17 cellular contexts compared by ENCODE assay signal in the genomic region with DNA sequence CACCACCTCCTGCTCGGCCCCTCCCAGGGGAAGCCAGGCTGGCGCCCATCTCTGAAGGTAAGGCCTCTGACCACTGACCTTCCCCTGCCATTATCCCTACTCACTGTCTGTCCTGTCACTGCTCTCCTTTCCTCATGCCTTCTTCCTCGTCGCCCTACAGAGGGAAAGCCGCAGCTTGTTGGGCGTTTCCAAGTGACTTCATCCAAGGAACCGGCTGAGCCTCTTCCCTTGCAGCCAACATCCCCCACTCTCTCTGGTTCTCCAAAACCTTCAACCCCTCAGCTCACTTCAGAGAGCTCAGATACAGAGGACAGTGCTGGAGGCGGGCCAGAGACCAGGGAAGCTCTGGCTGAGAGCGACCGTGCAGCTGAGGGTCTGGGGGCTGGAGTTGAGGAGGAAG. TPM values are rescaled to one million over a fixed set of nuclear protein-coding genes. Genes with fewer than 3 reads are reported as not detected.
DNase-seq lines count a peak whose midpoint lies in the region; ATAC-seq, FAIRE-seq and TF ChIP-seq lines count a peak whose summit lies in the region.
"Had no signal": no experiment of that assay in that cellular context is flagged by ENCODE, and none has a peak within 500 bp of the region (broad histone marks: within the 10 kb centered on the region; RNA-seq: fewer than 3 reads in every experiment).

No MANE protein-coding gene starts in this region.

- no peak for TF ChIP-seq CTCF in brain (conservative IDR thresholded peaks at IDR 0.05)

- intact Hi-C loops in left colon (cut with DNase I, micrococcal nuclease) = no loop called here

- no peak for DNase-seq in activated naive CD8-positive, alpha-beta T cell treated with anti-CD3 and anti-CD28 coated beads, Interleukin-2, amount 50 U/mL, for 24 hours
- DNase-seq in left colon (no peak), HTR-8/SVneo (ENCODE audit: insufficient read length, low spot score) (no peak)
- DNase-seq in stimulated activated effector memory CD8-positive, alpha-beta T cell treated with anti-CD3 and anti-CD28 coated beads, Interleukin-12 subunit alpha, Interleukin-12 subunit beta, amount 100 ng/mL, for 72 hours (ENCODE audit: low spot score in 2 of 2) = no peak
- no peak for DNase-seq in stimulated activated CD4-positive, alpha-beta T cell treated with anti-CD3 and anti-CD28 coated beads, Interleukin-4, amount 100 ng/mL, for 4 hours
- DNase-seq: CD4-positive, CD25-positive, alpha-beta regulatory T cell; DMS79 treated with DMSO at 0.1 percent for 48 hours; GM23248; NCI-H1092; NCI-H1694 treated with DMSO at 0.1 percent for 48 hours; PC-3 had no signal

- H3K27ac Mint-ChIP-seq in activated naive CD8-positive, alpha-beta T cell = no peak overlapping the region
- H3K27ac Mint-ChIP-seq in activated naive CD8-positive, alpha-beta T cell treated with anti-CD3 and anti-CD28 coated beads, Interleukin-2, amount 50 U/mL, for 24 hours = no peak overlapping the region
- H3K27ac Mint-ChIP-seq in brain = peak overlapping the region in 1 of 5 experiments; percentile 14
- H3K27ac Mint-ChIP-seq in stimulated activated effector memory CD8-positive, alpha-beta T cell treated with anti-CD3 and anti-CD28 coated beads, Interleukin-12 subunit alpha, Interleukin-12 subunit beta, amount 100 ng/mL, for 72 hours = peak overlapping the region; percentile 62
- H3K27ac Mint-ChIP-seq: CD4-positive, CD25-positive, alpha-beta regulatory T cell had no signal

- ATAC-seq in activated naive CD8-positive, alpha-beta T cell treated with anti-CD3 and anti-CD28 coated beads, Interleukin-2, amount 50 U/mL, for 24 hours = no peak
- ATAC-seq in left colon (peak; percentile 28), GM21786 (IDR thresholded peaks at IDR 0.05; ENCODE audit: unreplicated experiment) (no peak)
- ATAC-seq in stimulated activated effector memory CD8-positive, alpha-beta T cell treated with anti-CD3 and anti-CD28 coated beads, Interleukin-12 subunit alpha, Interleukin-12 subunit beta, amount 100 ng/mL, for 72 hours = no peak
- ATAC-seq: HCT116, PC-3 had no signal

- H3K36me3 Mint-ChIP-seq in activated naive CD8-positive, alpha-beta T cell = no peaks in the 10 kb centered on the region
- H3K36me3 Mint-ChIP-seq in activated naive CD8-positive, alpha-beta T cell treated with anti-CD3 and anti-CD28 coated beads, Interleukin-2, amount 50 U/mL, for 24 hours (ENCODE audit: low read depth) = peaks cover 6% of the 10 kb centered on the region
- H3K36me3 Mint-ChIP-seq in brain = peaks cover 7% of the 10 kb centered on the region
- no peaks in the 10 kb centered on the region for H3K36me3 Mint-ChIP-seq in stimulated activated effector memory CD8-positive, alpha-beta T cell treated with anti-CD3 and anti-CD28 coated beads, Interleukin-12 subunit alpha, Interleukin-12 subunit beta, amount 100 ng/mL, for 72 hours

- H3K27me3 Mint-ChIP-seq in activated naive CD8-positive, alpha-beta T cell = no peaks in the 10 kb centered on the region
- H3K27me3 Mint-ChIP-seq in activated naive CD8-positive, alpha-beta T cell treated with anti-CD3 and anti-CD28 coated beads, Interleukin-2, amount 50 U/mL, for 24 hours = peaks cover 2% of the 10 kb centered on the region
- peaks cover 12% of the 10 kb centered on the region for H3K27me3 Mint-ChIP-seq in brain

- H3K9me3 Mint-ChIP-seq in activated naive CD8-positive, alpha-beta T cell (ENCODE audit: low read depth) = no peaks in the 10 kb centered on the region
- peaks cover 4% of the 10 kb centered on the region for H3K9me3 Mint-ChIP-seq in activated naive CD8-positive, alpha-beta T cell treated with anti-CD3 and anti-CD28 coated beads, Interleukin-2, amount 50 U/mL, for 24 hours
- H3K9me3 Mint-ChIP-seq in brain = peaks cover 0 to 5% (median 3%) of the 10 kb centered on the region in 5 experiments
- no peaks in the 10 kb centered on the region for H3K9me3 Mint-ChIP-seq in stimulated activated effector memory CD8-positive, alpha-beta T cell treated with anti-CD3 and anti-CD28 coated beads, Interleukin-12 subunit alpha, Interleukin-12 subunit beta, amount 100 ng/mL, for 72 hours
- H3K9me3 Mint-ChIP-seq: CD4-positive, CD25-positive, alpha-beta regulatory T cell had no signal

- FAIRE-seq in HTR-8/SVneo (lab: Jason Lieb, UNC) = no peak
- FAIRE-seq: G401.6, GM12892 had no signal

- H3K4me3 Mint-ChIP-seq in activated naive CD8-positive, alpha-beta T cell = peak overlapping the region; percentile 58
- no peak overlapping the region for H3K4me3 Mint-ChIP-seq in activated naive CD8-positive, alpha-beta T cell treated with anti-CD3 and anti-CD28 coated beads, Interleukin-2, amount 50 U/mL, for 24 hours
- peak overlapping the region; percentile 24 to 57 (median 36) for H3K4me3 Mint-ChIP-seq in brain
- H3K4me3 Mint-ChIP-seq in stimulated activated effector memory CD8-positive, alpha-beta T cell treated with anti-CD3 and anti-CD28 coated beads, Interleukin-12 subunit alpha, Interleukin-12 subunit beta, amount 100 ng/mL, for 72 hours = no peak overlapping the region

- H3K4me1 Mint-ChIP-seq in activated naive CD8-positive, alpha-beta T cell (ENCODE audit: low read depth) = peaks cover 18% of the 10 kb centered on the region
- peaks cover 18% of the 10 kb centered on the region for H3K4me1 Mint-ChIP-seq in activated naive CD8-positive, alpha-beta T cell treated with anti-CD3 and anti-CD28 coated beads, Interleukin-2, amount 50 U/mL, for 24 hours
- H3K4me1 Mint-ChIP-seq in brain = peaks cover 33% of the 10 kb centered on the region
- peaks cover 42% of the 10 kb centered on the region for H3K4me1 Mint-ChIP-seq in stimulated activated effector memory CD8-positive, alpha-beta T cell treated with anti-CD3 and anti-CD28 coated beads, Interleukin-12 subunit alpha, Interleukin-12 subunit beta, amount 100 ng/mL, for 72 hours

RNA-seq across cellular contexts. Expression of gene COA3, which starts 3.0 kb away (rescaled TPM):
- polyA plus RNA-seq in brain (ENCODE audit: insufficient read depth, low read depth, low replicate concordance) = 139 TPM
- total RNA-seq in left colon = 100 to 1,000 TPM; 142 to 167 TPM

RNA-seq across cellular contexts. Expression of gene CNTD1, which starts 3.2 kb away (rescaled TPM):
- polyA plus RNA-seq in brain (ENCODE audit: insufficient read depth, low read depth, low replicate concordance) = 0.31 TPM
- 1 to 10 TPM; 1.2 to 2.4 TPM for total RNA-seq in left colon
- total RNA-seq: CD4-positive, CD25-positive, alpha-beta regulatory T cell; GM23248; PC-3 had no signal

RNA-seq across cellular contexts. Expression of gene WNK4, which starts 15.1 kb away (rescaled TPM):
- 0.80 TPM for polyA plus RNA-seq in brain (ENCODE audit: insufficient read depth, low read depth, low replicate concordance)
- 10 to 100 TPM; 32.7 to 41.2 TPM for total RNA-seq in left colon
- total RNA-seq: CD4-positive, CD25-positive, alpha-beta regulatory T cell had no signal

RNA-seq across cellular contexts. Expression of gene VPS25, which starts 22.2 kb away (rescaled TPM):
- polyA plus RNA-seq in brain (ENCODE audit: insufficient read depth, low read depth, low replicate concordance) = 118 TPM
- 10 to 100 TPM; 81.5 to 83.6 TPM for total RNA-seq in left colon

RNA-seq across cellular contexts. Expression of gene BECN1, which starts 28.6 kb away (rescaled TPM):
- 42.7 TPM for polyA plus RNA-seq in brain (ENCODE audit: insufficient read depth, low read depth, low replicate concordance)
- 100 to 1,000 TPM; 128 to 150 TPM for total RNA-seq in left colon

Comparison
In these comparisons a context has a peak if more than half of its experiments do, and no peak if none do; other contexts are left out.
1. H3K4me3 Mint-ChIP-seq: peak in activated naive CD8-positive, alpha-beta T cell (single experiment) and brain (5 of 5); none in activated naive CD8-positive, alpha-beta T cell treated with anti-CD3 and anti-CD28 coated beads, Interleukin-2, amount 50 U/mL, for 24 hours (single experiment) and stimulated activated effector memory CD8-positive, alpha-beta T cell treated with anti-CD3 and anti-CD28 coated beads, Interleukin-12 subunit alpha, Interleukin-12 subunit beta, amount 100 ng/mL, for 72 hours (single experiment).